In the genomic region with DNA sequence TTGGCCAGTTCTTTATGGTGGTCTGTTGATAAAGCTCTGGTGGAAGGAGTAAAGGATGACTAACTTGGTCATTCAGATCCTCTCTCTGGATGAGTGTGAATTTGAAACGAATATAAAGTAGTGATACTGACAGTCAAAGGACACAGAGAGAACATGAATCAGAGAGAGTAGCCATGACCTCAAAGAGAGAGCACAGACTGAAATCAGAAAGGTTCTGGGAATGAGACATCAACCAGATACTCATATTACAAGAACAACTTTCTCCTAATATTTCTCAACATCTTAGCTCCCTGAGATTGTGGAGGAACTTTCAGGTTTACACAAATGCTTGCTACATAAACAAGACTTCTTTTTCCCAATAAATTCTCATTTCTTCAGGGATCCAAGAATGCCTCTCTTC, we compare ENCODE assay signal across 1 cellular context.
TF ChIP-seq lines count a peak whose summit lies in the region.

No MANE protein-coding gene starts in this region.

TF ChIP-seq in HepG2, 621 proteins besides CTCF, POLR2A, EP300 and RAD21 (continued from another document):
- TF ChIP-seq ETV5 (CRISPR knock-in tag; IDR thresholded peaks at IDR 0.05; ENCODE audit: borderline replicate concordance) (no peak), ATRX (CRISPR knock-in tag; IDR thresholded peaks at IDR 0.05; ENCODE audit: borderline replicate concordance) (no peak), FOXK1 (CRISPR knock-in tag; IDR thresholded peaks at IDR 0.05; ENCODE audit: borderline replicate concordance, low read depth) (no peak), RNF2 (conservative IDR thresholded peaks at IDR 0.05; ENCODE audit: low read depth) (no peak), BHLHE40 (IDR thresholded peaks at IDR 0.05; ENCODE audit: low read length) (no peak), ZNF138 (CRISPR knock-in tag; IDR thresholded peaks at IDR 0.05; ENCODE audit: low read depth) (no peak), EHMT2 (IDR thresholded peaks at IDR 0.05; ENCODE audit: borderline replicate concordance, low read depth, low read length) (no peak), ZNF558 (CRISPR knock-in tag; IDR thresholded peaks at IDR 0.05; ENCODE audit: borderline replicate concordance) (no peak), GATAD1 (CRISPR knock-in tag; IDR thresholded peaks at IDR 0.05) (no peak), MTA3 (CRISPR knock-in tag; IDR thresholded peaks at IDR 0.05) (no peak), ZNF292 (CRISPR knock-in tag; IDR thresholded peaks at IDR 0.05; ENCODE audit: borderline replicate concordance, low read depth) (no peak)
- TF ChIP-seq, protein P1, sequence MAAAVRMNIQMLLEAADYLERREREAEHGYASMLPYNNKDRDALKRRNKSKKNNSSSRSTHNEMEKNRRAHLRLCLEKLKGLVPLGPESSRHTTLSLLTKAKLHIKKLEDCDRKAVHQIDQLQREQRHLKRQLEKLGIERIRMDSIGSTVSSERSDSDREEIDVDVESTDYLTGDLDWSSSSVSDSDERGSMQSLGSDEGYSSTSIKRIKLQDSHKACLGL (CRISPR knock-in tag; IDR thresholded peaks at IDR 0.05): no peak
